Comparison of ENCODE assay signal across 2 cellular contexts in genomic region chr3:118097660-118098059, GRCh38.
TF ChIP-seq lines count a peak whose summit lies in the region.

No MANE protein-coding gene starts in this region.

TF ChIP-seq in HepG2, 621 proteins besides CTCF, POLR2A, EP300 and RAD21:
- TF ChIP-seq, protein P1, sequence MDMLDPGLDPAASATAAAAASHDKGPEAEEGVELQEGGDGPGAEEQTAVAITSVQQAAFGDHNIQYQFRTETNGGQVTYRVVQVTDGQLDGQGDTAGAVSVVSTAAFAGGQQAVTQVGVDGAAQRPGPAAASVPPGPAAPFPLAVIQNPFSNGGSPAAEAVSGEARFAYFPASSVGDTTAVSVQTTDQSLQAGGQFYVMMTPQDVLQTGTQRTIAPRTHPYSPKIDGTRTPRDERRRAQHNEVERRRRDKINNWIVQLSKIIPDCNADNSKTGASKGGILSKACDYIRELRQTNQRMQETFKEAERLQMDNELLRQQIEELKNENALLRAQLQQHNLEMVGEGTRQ (IDR thresholded peaks at IDR 0.05; ENCODE audit: low read depth, low read length) = no peak
- TF ChIP-seq, protein P1 (CRISPR knock-in tag; IDR thresholded peaks at IDR 0.05; ENCODE audit: borderline replicate concordance) = no peak
- TF ChIP-seq BRCA1 (CRISPR knock-in tag; IDR thresholded peaks at IDR 0.05) (no peak), ATF3 (CRISPR knock-in tag; IDR thresholded peaks at IDR 0.05) (no peak), MAFK (conservative IDR thresholded peaks at IDR 0.05 in 1 of 2, IDR thresholded peaks at IDR 0.05 in 1 of 2; ENCODE audit: low read length in 2 of 2) (peak; percentile 95 to 98), MAFF (IDR thresholded peaks at IDR 0.05; ENCODE audit: low read depth, low read length) (peak; percentile 97), TEAD3 (CRISPR knock-in tag; optimal IDR thresholded peaks at IDR 0.05; ENCODE audit: borderline replicate concordance) (no peak), TFDP2 (CRISPR knock-in tag; IDR thresholded peaks at IDR 0.05) (no peak)
- TF ChIP-seq, protein P2, sequence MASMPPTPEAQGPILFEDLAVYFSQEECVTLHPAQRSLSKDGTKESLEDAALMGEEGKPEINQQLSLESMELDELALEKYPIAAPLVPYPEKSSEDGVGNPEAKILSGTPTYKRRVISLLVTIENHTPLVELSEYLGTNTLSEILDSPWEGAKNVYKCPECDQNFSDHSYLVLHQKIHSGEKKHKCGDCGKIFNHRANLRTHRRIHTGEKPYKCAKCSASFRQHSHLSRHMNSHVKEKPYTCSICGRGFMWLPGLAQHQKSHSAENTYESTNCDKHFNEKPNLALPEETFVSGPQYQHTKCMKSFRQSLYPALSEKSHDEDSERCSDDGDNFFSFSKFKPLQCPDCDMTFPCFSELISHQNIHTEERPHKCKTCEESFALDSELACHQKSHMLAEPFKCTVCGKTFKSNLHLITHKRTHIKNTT (CRISPR knock-in tag; IDR thresholded peaks at IDR 0.05) = no peak
- TF ChIP-seq, protein P3, sequence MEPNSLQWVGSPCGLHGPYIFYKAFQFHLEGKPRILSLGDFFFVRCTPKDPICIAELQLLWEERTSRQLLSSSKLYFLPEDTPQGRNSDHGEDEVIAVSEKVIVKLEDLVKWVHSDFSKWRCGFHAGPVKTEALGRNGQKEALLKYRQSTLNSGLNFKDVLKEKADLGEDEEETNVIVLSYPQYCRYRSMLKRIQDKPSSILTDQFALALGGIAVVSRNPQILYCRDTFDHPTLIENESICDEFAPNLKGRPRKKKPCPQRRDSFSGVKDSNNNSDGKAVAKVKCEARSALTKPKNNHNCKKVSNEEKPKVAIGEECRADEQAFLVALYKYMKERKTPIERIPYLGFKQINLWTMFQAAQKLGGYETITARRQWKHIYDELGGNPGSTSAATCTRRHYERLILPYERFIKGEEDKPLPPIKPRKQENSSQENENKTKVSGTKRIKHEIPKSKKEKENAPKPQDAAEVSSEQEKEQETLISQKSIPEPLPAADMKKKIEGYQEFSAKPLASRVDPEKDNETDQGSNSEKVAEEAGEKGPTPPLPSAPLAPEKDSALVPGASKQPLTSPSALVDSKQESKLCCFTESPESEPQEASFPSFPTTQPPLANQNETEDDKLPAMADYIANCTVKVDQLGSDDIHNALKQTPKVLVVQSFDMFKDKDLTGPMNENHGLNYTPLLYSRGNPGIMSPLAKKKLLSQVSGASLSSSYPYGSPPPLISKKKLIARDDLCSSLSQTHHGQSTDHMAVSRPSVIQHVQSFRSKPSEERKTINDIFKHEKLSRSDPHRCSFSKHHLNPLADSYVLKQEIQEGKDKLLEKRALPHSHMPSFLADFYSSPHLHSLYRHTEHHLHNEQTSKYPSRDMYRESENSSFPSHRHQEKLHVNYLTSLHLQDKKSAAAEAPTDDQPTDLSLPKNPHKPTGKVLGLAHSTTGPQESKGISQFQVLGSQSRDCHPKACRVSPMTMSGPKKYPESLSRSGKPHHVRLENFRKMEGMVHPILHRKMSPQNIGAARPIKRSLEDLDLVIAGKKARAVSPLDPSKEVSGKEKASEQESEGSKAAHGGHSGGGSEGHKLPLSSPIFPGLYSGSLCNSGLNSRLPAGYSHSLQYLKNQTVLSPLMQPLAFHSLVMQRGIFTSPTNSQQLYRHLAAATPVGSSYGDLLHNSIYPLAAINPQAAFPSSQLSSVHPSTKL (CRISPR knock-in tag; IDR thresholded peaks at IDR 0.05) = no peak

TF ChIP-seq in K562, 482 proteins besides CTCF, POLR2A, EP300 and RAD21 (continued from another document):
- TF ChIP-seq ZNF316 (IDR thresholded peaks at IDR 0.05) = peak; percentile 54; the same call in 1 of the 2 replicates
- TF ChIP-seq ZNF561 (CRISPR knock-in tag; conservative IDR thresholded peaks at IDR 0.05) = no peak
- no peak for TF ChIP-seq ATF6 (CRISPR knock-in tag; IDR thresholded peaks at IDR 0.05)
- TF ChIP-seq ZNF165 (CRISPR knock-in tag; IDR thresholded peaks at IDR 0.05; ENCODE audit: borderline replicate concordance) = no peak
- TF ChIP-seq, protein P4, sequence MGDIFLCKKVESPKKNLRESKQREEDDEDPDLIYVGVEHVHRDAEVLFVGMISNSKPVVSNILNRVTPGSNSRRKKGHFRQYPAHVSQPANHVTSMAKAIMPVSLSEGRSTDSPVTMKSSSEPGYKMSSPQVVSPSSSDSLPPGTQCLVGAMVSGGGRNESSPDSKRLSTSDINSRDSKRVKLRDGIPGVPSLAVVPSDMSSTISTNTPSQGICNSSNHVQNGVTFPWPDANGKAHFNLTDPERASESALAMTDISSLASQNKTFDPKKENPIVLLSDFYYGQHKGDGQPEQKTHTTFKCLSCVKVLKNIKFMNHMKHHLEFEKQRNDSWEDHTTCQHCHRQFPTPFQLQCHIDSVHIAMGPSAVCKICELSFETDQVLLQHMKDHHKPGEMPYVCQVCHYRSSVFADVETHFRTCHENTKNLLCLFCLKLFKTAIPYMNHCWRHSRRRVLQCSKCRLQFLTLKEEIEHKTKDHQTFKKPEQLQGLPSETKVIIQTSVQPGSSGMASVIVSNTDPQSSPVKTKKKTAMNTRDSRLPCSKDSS (IDR thresholded peaks at IDR 0.05; ENCODE audit: low read depth, partially characterized antibody) = no peak
- peak; percentile 88 for TF ChIP-seq MAFK (IDR thresholded peaks at IDR 0.05; ENCODE audit: low read length)
- TF ChIP-seq MAFG (tag; conservative IDR thresholded peaks at IDR 0.05) = peak; percentile 53
